ENCODE assay signal across 8 cellular contexts in the genomic region with DNA sequence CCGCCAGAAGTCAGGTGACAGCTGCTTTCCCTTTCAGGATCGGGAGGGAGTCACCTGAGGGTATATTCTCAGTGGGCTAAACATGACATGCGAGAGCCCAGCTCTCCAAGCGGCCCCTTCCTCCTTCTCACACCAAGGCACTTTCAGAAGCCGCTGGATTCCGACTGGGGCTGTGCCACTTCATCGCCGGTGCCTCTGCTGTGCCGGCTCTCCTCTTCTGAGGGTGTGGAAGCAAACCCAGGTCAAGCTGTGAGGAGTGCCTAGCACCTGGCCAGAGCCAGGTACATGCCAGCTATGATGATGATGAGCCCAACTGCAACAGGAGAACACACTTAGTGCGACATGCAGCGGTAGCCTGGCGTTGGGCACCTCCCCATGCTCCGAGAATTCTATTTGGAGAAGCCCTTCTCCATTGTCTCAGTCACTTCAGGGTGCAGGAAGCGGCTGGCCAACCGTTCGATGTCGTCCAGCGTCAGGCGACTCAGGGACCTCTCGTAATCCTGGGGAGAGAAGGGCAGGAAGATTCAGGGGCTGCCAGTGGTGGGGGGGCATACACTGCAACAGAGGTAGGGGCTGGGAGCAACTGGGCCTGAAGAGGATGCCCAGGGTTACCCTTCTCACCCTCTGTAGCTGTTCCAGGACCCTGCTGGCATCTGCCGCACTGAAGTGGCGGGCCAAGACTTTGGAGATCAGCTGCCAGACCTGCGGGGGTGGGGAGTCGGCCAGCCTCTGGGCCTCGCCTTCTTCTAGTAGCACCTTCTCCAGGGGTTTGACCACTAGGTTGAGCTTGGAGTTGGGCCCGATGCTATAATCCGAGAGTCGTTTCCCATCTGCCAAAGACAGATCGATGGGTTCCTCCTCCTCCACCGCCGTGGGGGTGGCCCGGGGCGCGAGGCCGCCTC. TPM values are rescaled to one million over a fixed set of nuclear protein-coding genes. Genes with fewer than 3 reads are reported as not detected.
A peak's percentile ranks its signal among the peaks of the same experiment; 100 is the strongest.
DNase-seq lines count a peak whose midpoint lies in the region; ATAC-seq and TF ChIP-seq lines count a peak whose summit lies in the region.

No MANE protein-coding gene starts in this region.

- H2AFZ ChIP-seq in smooth muscle cell (ENCODE audit: low read depth): no peak overlapping the region

- H3K27ac ChIP-seq in right atrium auricular region (peak overlapping the region; percentile 82 to 86), smooth muscle cell (ENCODE audit: low read depth) (peak overlapping the region; percentile 2)

- no peaks in the 10 kb centered on the region for H4K20me1 ChIP-seq in smooth muscle cell (ENCODE audit: low read depth)

- H3K27me3 ChIP-seq in right atrium auricular region (no peaks in the 10 kb centered on the region), smooth muscle cell (ENCODE audit: low read depth) (no peaks in the 10 kb centered on the region)

- H3K9ac ChIP-seq in smooth muscle cell (ENCODE audit: low read depth): no peak overlapping the region

- H3K27ac Mint-ChIP-seq in T-helper 17 cell: no peak overlapping the region

- TF ChIP-seq CTCF in right atrium auricular region (IDR thresholded peaks at IDR 0.05) (no peak), smooth muscle cell (IDR thresholded peaks at IDR 0.05; ENCODE audit: borderline replicate concordance, insufficient read depth, poor library complexity, severe bottlenecking) (no peak)

- no peaks in the 10 kb centered on the region for H3F3A ChIP-seq in smooth muscle cell (ENCODE audit: low read depth)

- 61% methylated on average over 34 of the region's 35 CpGs for WGBS in smooth muscle cell (ENCODE audit: low lambda C conversion rate)

- peaks cover 2% of the 10 kb centered on the region for H3K36me3 Mint-ChIP-seq in T-helper 17 cell (ENCODE audit: low read depth)

- H3K4me3 ChIP-seq in right atrium auricular region: peak overlapping the region; percentile 58 to 68
- peak overlapping the region; percentile 52 for H3K4me3 ChIP-seq in smooth muscle cell

- peak overlapping the region; percentile 65 for H3K4me3 Mint-ChIP-seq in T-helper 17 cell

- no peak for ATAC-seq in T-helper 17 cell
- ATAC-seq in HG03457 (IDR thresholded peaks at IDR 0.05; ENCODE audit: unreplicated experiment): no peak

- peak overlapping the region; percentile 83 for H3K4me2 ChIP-seq in smooth muscle cell

- no peaks in the 10 kb centered on the region for H3K36me3 ChIP-seq in right atrium auricular region
- no peaks in the 10 kb centered on the region for H3K36me3 ChIP-seq in smooth muscle cell (ENCODE audit: low read depth)

- DNase-seq in DMS153 (lab: John Stamatoyannopoulos, UW) (peak; percentile 10), DMS153 treated with DMSO at 0.1 percent for 48 hours (lab: John Stamatoyannopoulos, UW; ENCODE audit: unreplicated experiment) (no peak), T-helper 17 cell (no peak), right atrium auricular region (ENCODE audit: low spot score) (no peak), smooth muscle cell (lab: John Stamatoyannopoulos, UW; ENCODE audit: unreplicated experiment) (no peak), NCI-H345 (lab: John Stamatoyannopoulos, UW) (no peak), SIG-M5 treated with dmso at 0.1 percent for 504 hours (lab: John Stamatoyannopoulos, UW; ENCODE audit: unreplicated experiment) (no peak)

- no peaks in the 10 kb centered on the region for H3K27me3 Mint-ChIP-seq in T-helper 17 cell

- peaks cover 17% of the 10 kb centered on the region for H3K4me1 Mint-ChIP-seq in T-helper 17 cell

- H3K79me2 ChIP-seq in smooth muscle cell (ENCODE audit: low read depth): peaks cover 12% of the 10 kb centered on the region

- H3K9me3 ChIP-seq in T-helper 17 cell (ENCODE audit: control insufficient read depth, low read length, poor library complexity, severe bottlenecking) (no peaks in the 10 kb centered on the region), right atrium auricular region (no peaks in the 10 kb centered on the region), smooth muscle cell (replicated peaks; ENCODE audit: low read depth) (no peaks in the 10 kb centered on the region)

- peaks cover 0 to 19% of the 10 kb centered on the region in 2 donors for H3K4me1 ChIP-seq in right atrium auricular region
- no peaks in the 10 kb centered on the region for H3K4me1 ChIP-seq in smooth muscle cell (ENCODE audit: low read depth)

RNA-seq across cellular contexts. Expression of gene UBL4A, which starts 1.0 kb away (rescaled TPM):
- total RNA-seq in T-helper 17 cell (10 to 100 TPM; 15.2 to 30.6 TPM), right atrium auricular region (10 to 100 TPM; 54.6 to 61.0 TPM), smooth muscle cell (28.7 and 42.1 TPM in 2 replicates)
- polyA plus RNA-seq in smooth muscle cell: 46.9 and 50.8 TPM in 2 replicates

RNA-seq across cellular contexts. Expression of gene SLC10A3, which starts 5.0 kb away (rescaled TPM):
- total RNA-seq in T-helper 17 cell (10 to 100 TPM; 23.9 to 29.5 TPM), right atrium auricular region (10 to 100 TPM; 22.2 to 22.9 TPM), smooth muscle cell (26.8 and 34.7 TPM in 2 replicates)
- 52.1 and 63.1 TPM in 2 replicates for polyA plus RNA-seq in smooth muscle cell

RNA-seq across cellular contexts. Expression of gene LAGE3, which starts 6.3 kb away (rescaled TPM):
- total RNA-seq in T-helper 17 cell (1 to 10 TPM; 9.1 to 9.5 TPM), right atrium auricular region (10 to 100 TPM; 20.1 to 32.9 TPM), smooth muscle cell (33.8 and 39.7 TPM in 2 replicates)
- polyA plus RNA-seq in smooth muscle cell: 52.7 and 66.1 TPM in 2 replicates

RNA-seq across cellular contexts. Expression of gene PLXNA3, which starts 27.3 kb away (rescaled TPM):
- total RNA-seq in T-helper 17 cell (10 to 100 TPM; 66.3 to 78.6 TPM), right atrium auricular region (1 to 10 TPM; 5.9 to 7.1 TPM), smooth muscle cell (15.1 and 33.6 TPM in 2 replicates)
- polyA plus RNA-seq in smooth muscle cell: 38.2 and 60.2 TPM in 2 replicates

RNA-seq across cellular contexts. Expression of gene FAM3A, which starts 30.6 kb away (rescaled TPM):
- 10 to 100 TPM; 32.5 to 34.0 TPM for total RNA-seq in T-helper 17 cell
- 10 to 100 TPM; 47.1 to 61.2 TPM for total RNA-seq in right atrium auricular region
- 13.6 and 16.0 TPM in 2 replicates for total RNA-seq in smooth muscle cell
- polyA plus RNA-seq in smooth muscle cell: 49.1 and 53.7 TPM in 2 replicates
